In the genomic region with DNA sequence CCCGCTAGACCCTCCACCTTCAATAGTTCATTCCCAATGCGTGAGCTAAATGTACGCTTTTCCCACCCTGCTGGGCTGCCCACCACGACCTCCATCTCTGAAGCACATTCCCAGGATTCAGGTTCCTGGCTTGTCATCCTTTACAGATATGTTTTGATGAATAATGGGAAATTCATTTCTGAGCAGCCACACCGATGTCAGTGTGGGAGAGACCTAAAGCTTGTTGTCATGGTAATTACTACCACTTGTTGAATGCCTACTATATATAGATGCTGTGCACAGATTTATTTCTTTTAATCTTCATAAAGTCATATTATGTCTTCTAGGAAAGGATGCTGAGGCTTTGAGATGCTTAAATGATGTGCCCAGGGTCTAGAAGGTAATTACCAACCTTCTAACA, we compare ENCODE assay signal across 15 cellular contexts. TPM values are rescaled to one million over a fixed set of nuclear protein-coding genes. Genes with fewer than 3 reads are reported as not detected.
DNase-seq lines count a peak whose midpoint lies in the region; ATAC-seq, FAIRE-seq and TF ChIP-seq lines count a peak whose summit lies in the region.
"Had no signal": no experiment of that assay in that cellular context is flagged by ENCODE, and none has a peak within 500 bp of the region (broad histone marks: within the 10 kb centered on the region; RNA-seq: fewer than 3 reads in every experiment).

No MANE protein-coding gene starts in this region.

- POLR2A ChIA-PET in GM12878 (lab: Charles Lee) = interaction anchor here (0.5 to 3.9 kb wide), 5 partner anchors 10 to 76 kb away, joined by 3 to 16 read pairs (median 6); no protein-coding TSS in a partner anchor

- H3K4me1 ChIP-seq in GM12878 (ENCODE audit: control insufficient read depth, insufficient read depth, low read length) = peaks cover 40% of the 10 kb centered on the region
- H3K4me1 ChIP-seq in GM23338 (ENCODE audit: insufficient read depth) = peaks cover 17% of the 10 kb centered on the region

- CTCF ChIA-PET in activated CD8-positive, alpha-beta memory T cell treated with anti-CD3 and anti-CD28 coated beads, Interleukin-2, amount 10 ng/mL, durations not matched to agents 7 days and 5 days (lab: Charles Lee) = interaction anchor here (1.0 to 3.5 kb wide), 8 partner anchors 10 to 80 kb away, joined by 4 to 53 read pairs (median 4); no protein-coding TSS in a partner anchor
- CTCF ChIA-PET in GM12878 (lab: Yijun Ruan, JAX) = interaction anchor here (0.6 to 9.4 kb wide), 10 partner anchors 8 to 104 kb away, joined by 3 to 129 read pairs (median 5); no protein-coding TSS in a partner anchor

- no peak for DNase-seq in activated CD8-positive, alpha-beta memory T cell treated with anti-CD3 and anti-CD28 coated beads, Interleukin-2, amount 10 ng/mL, durations not matched to agents 7 days and 5 days
- no peak for DNase-seq in activated CD8-positive, alpha-beta memory T cell treated with anti-CD3 and anti-CD28 coated beads for 24 hours
- DNase-seq in GM12878 (ENCODE audit: low read depth, low spot score) = no peak
- DNase-seq in putamen (ENCODE audit: low spot score) = peak; percentile 67
- no peak for DNase-seq in GM23338 (ENCODE audit: low spot score)
- no peak for DNase-seq in middle frontal gyrus (ENCODE audit: extremely low spot score, low spot score)
- DNase-seq: NCI-H1694 had no signal

- H3K27me3 ChIP-seq in GM12878 (replicated peaks in 1 of 2; ENCODE audit: control insufficient read depth in 2 of 2, insufficient read depth in 2 of 2, low read length in 1 of 2) (no peaks in the 10 kb centered on the region), GM23338 (ENCODE audit: insufficient read depth) (peaks cover 19% of the 10 kb centered on the region)
- H3K27me3 ChIP-seq: suprapubic skin had no signal

- SMC1A ChIA-PET in GM12878 (lab: Charles Lee; ENCODE audit: uncharacterized antibody, unreplicated experiment) = interaction anchor here (0.7 to 12.4 kb wide), 10 partner anchors 11 to 81 kb away, joined by 3 to 170 read pairs (median 6); no protein-coding TSS in a partner anchor

- H3K27me3 Mint-ChIP-seq in activated CD8-positive, alpha-beta memory T cell treated with anti-CD3 and anti-CD28 coated beads, Interleukin-2, amount 10 ng/mL, durations not matched to agents 7 days and 5 days = no peaks in the 10 kb centered on the region
- H3K27me3 Mint-ChIP-seq in IgD-negative memory B cell = no peaks in the 10 kb centered on the region
- peaks cover 7% of the 10 kb centered on the region for H3K27me3 Mint-ChIP-seq in GM23338 (ENCODE audit: insufficient read depth, low read depth, poor library complexity)

- RAD21 ChIA-PET in GM12878 (lab: Charles Lee; ENCODE audit: unreplicated experiment) = interaction anchor here (0.8 to 13.0 kb wide), 11 partner anchors 10 to 77 kb away, joined by 3 to 159 read pairs (median 6); no protein-coding TSS in a partner anchor

- H3K4me3 Mint-ChIP-seq in activated CD8-positive, alpha-beta memory T cell treated with anti-CD3 and anti-CD28 coated beads, Interleukin-2, amount 10 ng/mL, durations not matched to agents 7 days and 5 days = no peak overlapping the region
- H3K4me3 Mint-ChIP-seq in IgD-negative memory B cell = peak overlapping the region in 3 of 4 donors; percentile 80 to 85 (median 80)
- no peak overlapping the region for H3K4me3 Mint-ChIP-seq in GM23338
- H3K4me3 Mint-ChIP-seq: WTC11 had no signal

- in situ Hi-C loops in GM12878 (cut with MboI) = no loop called here

- H3K4me2 ChIP-seq in GM12878 (ENCODE audit: control insufficient read depth, insufficient read depth) = peak overlapping the region; percentile 84
- no peak overlapping the region for H3K4me2 ChIP-seq in GM23338

- 36% methylated on average over 5 of the region's 5 CpGs for WGBS in GM12878 (ENCODE audit: insufficient coverage, insufficient replicate concordance, low lambda C conversion rate, missing lambda C conversion rate)

- H2AFZ ChIP-seq in GM12878 (ENCODE audit: control insufficient read depth, low read depth, low read length) = no peak overlapping the region
- no peak overlapping the region for H2AFZ ChIP-seq in GM23338

- H4K20me1 ChIP-seq in GM12878 (ENCODE audit: control insufficient read depth, insufficient read depth) = peaks cover 3% of the 10 kb centered on the region; the same call in 1 of the 2 replicates
- no peaks in the 10 kb centered on the region for H4K20me1 ChIP-seq in GM23338 (replicated peaks; ENCODE audit: insufficient read depth)

- H3K36me3 ChIP-seq in GM12878 (ENCODE audit: control insufficient read depth in 2 of 2, insufficient read depth in 2 of 2, low read length in 1 of 2) (peaks cover 0 to 44% of the 10 kb centered on the region in 2 experiments), GM23338 (ENCODE audit: insufficient read depth) (no peaks in the 10 kb centered on the region)
- H3K36me3 ChIP-seq: suprapubic skin had no signal

- H3K79me2 ChIP-seq in GM12878 (ENCODE audit: control insufficient read depth, insufficient read depth, low read length) (peaks cover 73% of the 10 kb centered on the region), GM23338 (replicated peaks; ENCODE audit: insufficient read depth) (no peaks in the 10 kb centered on the region)

- peaks cover 96% of the 10 kb centered on the region for H3K4me1 Mint-ChIP-seq in activated CD8-positive, alpha-beta memory T cell treated with anti-CD3 and anti-CD28 coated beads, Interleukin-2, amount 10 ng/mL, durations not matched to agents 7 days and 5 days
- H3K4me1 Mint-ChIP-seq in IgD-negative memory B cell (peaks cover 54 to 75% (median 56%) of the 10 kb centered on the region in 3 donors), GM23338 (peaks cover 22% of the 10 kb centered on the region)

- H3K36me3 Mint-ChIP-seq in activated CD8-positive, alpha-beta memory T cell treated with anti-CD3 and anti-CD28 coated beads, Interleukin-2, amount 10 ng/mL, durations not matched to agents 7 days and 5 days = peaks cover 70% of the 10 kb centered on the region
- H3K36me3 Mint-ChIP-seq in IgD-negative memory B cell (peaks cover 5% of the 10 kb centered on the region), GM23338 (ENCODE audit: low read depth) (no peaks in the 10 kb centered on the region)
- H3K36me3 Mint-ChIP-seq: WTC11 had no signal

- TF ChIP-seq POLR2A in GM12878 (IDR thresholded peaks at IDR 0.05; ENCODE audit: low read depth, low read length) = no peak

- FAIRE-seq in GM12878 (lab: Jason Lieb, UNC) = no peak
- FAIRE-seq: GM18507, GM19239 had no signal

- no peak for ATAC-seq in activated CD8-positive, alpha-beta memory T cell treated with anti-CD3 and anti-CD28 coated beads, Interleukin-2, amount 10 ng/mL, durations not matched to agents 7 days and 5 days
- ATAC-seq in GM12878 = no peak
- ATAC-seq in GM23338 = no peak
- ATAC-seq in SK-N-SH treated with all-trans-retinoic acid at 6 μM for 48 hours = no peak
- ATAC-seq: WTC11 had no signal

- BruUV-seq in GM12878 (replicated peaks; lab: Mats Ljungman, UMichigan) = no TSS peak

- no peak for TF ChIP-seq EP300 in GM12878 (IDR thresholded peaks at IDR 0.05; ENCODE audit: borderline replicate concordance in 1 of 2, control insufficient read depth in 1 of 2, low read depth in 2 of 2, low read length in 2 of 2)

- no peaks in the 10 kb centered on the region for H3K9me3 ChIP-seq in GM12878 (replicated peaks; ENCODE audit: control insufficient read depth, insufficient read depth, low read length)
- H3K9me3 ChIP-seq: suprapubic skin had no signal

- no peaks in the 10 kb centered on the region for H3K9me3 Mint-ChIP-seq in activated CD8-positive, alpha-beta memory T cell treated with anti-CD3 and anti-CD28 coated beads, Interleukin-2, amount 10 ng/mL, durations not matched to agents 7 days and 5 days (ENCODE audit: low read depth)
- H3K9me3 Mint-ChIP-seq in IgD-negative memory B cell = no peaks in the 10 kb centered on the region
- no peaks in the 10 kb centered on the region for H3K9me3 Mint-ChIP-seq in GM23338
- H3K9me3 Mint-ChIP-seq: WTC11 had no signal

- H3K4me3 ChIP-seq in GM12878 (no peak overlapping the region), GM23338 (no peak overlapping the region)
- H3K4me3 ChIP-seq: suprapubic skin had no signal

- intact Hi-C loops in GM12878 (cut with micrococcal nuclease; ENCODE audit: unreplicated experiment) = loop anchor here (10.0 kb wide), 1 partner anchor 83 kb away; the partner anchor contains the start of gene CREG1

- no peak for TF ChIP-seq RAD21 in GM12878 (IDR thresholded peaks at IDR 0.05; ENCODE audit: insufficient read depth, low read depth, low read length)

- H3K27ac ChIP-seq in GM12878 (ENCODE audit: control insufficient read depth, insufficient read depth) (peak overlapping the region; percentile 79), GM23338 (ENCODE audit: low read depth) (no peak overlapping the region)
- H3K27ac ChIP-seq: suprapubic skin had no signal

- no peaks in the 10 kb centered on the region for H3K9me2 ChIP-seq in GM23338 (ENCODE audit: insufficient read depth)

- H3F3A ChIP-seq in GM23338 (replicated peaks; ENCODE audit: low read depth) = no peaks in the 10 kb centered on the region

- peak overlapping the region; percentile 72 for H3K27ac Mint-ChIP-seq in activated CD8-positive, alpha-beta memory T cell treated with anti-CD3 and anti-CD28 coated beads, Interleukin-2, amount 10 ng/mL, durations not matched to agents 7 days and 5 days
- H3K27ac Mint-ChIP-seq in IgD-negative memory B cell (peak overlapping the region; percentile 67 to 90 (median 69)), GM23338 (no peak overlapping the region)
- H3K27ac Mint-ChIP-seq: WTC11 had no signal

- TF ChIP-seq CTCF in GM12878 (IDR thresholded peaks at IDR 0.05 in 2 of 3, conservative IDR thresholded peaks at IDR 0.05 in 1 of 3; ENCODE audit: control insufficient read depth in 2 of 3, extremely low read depth in 1 of 3, insufficient read depth in 1 of 3, low read depth in 3 of 3, low read length in 3 of 3) (no peak), GM23338 (conservative IDR thresholded peaks at IDR 0.05; ENCODE audit: low read depth in 2 of 2) (no peak)

- no peak overlapping the region; the same call in 1 of the 2 replicates for H3K9ac ChIP-seq in GM12878 (ENCODE audit: control insufficient read depth, insufficient read depth, low read length)

RNA-seq across cellular contexts. Expression of gene RCSD1, which starts 8.0 kb away (rescaled TPM):
- 100 to 1,000 TPM; 121 to 129 TPM for total RNA-seq in activated CD8-positive, alpha-beta memory T cell treated with anti-CD3 and anti-CD28 coated beads, Interleukin-2, amount 10 ng/mL, durations not matched to agents 7 days and 5 days
- 249 TPM for polyA plus RNA-seq in IgD-negative memory B cell
- total RNA-seq in GM12878 (2013; cell fraction: nucleolus; rRNA removed) = 50.6 and 59.2 TPM in 2 replicates
- total RNA-seq in GM12878 (2014; rRNA removed) = 64.2 and 65.7 TPM in 2 replicates
- 73.6 and 76.7 TPM in 2 replicates for total RNA-seq in GM12878 (2014; rRNA removed; fragmentation: Illumina TruSeq; extraction: Trizol)
- 77.4 and 78.3 TPM in 2 replicates for total RNA-seq in GM12878 (2021)
- polyA plus RNA-seq in GM12878 (2011; ENCODE audit: low read depth) = 42.5 TPM
- 54.8 and 59.3 TPM in 2 replicates for polyA plus RNA-seq in GM12878 (2011; rRNA removed)
- 37.4 and 40.7 TPM in 2 replicates for polyA plus RNA-seq in GM12878 (2011; cell fraction: cytosol; rRNA removed)
- 21.2 and 25.8 TPM in 2 replicates for polyA plus RNA-seq in GM12878 (2011; cell fraction: nucleus; rRNA removed)
- 62.9 and 72.8 TPM in 2 replicates for polyA plus RNA-seq in GM12878 (2012)
- polyA plus RNA-seq in GM12878 (2014; fragmentation: Illumina TruSeq; extraction: Trizol) = 56.8 and 71.5 TPM in 2 replicates
- 10 to 100 TPM; 11.4 to 18.9 TPM for polyA plus RNA-seq in GM12878 (2014; fragmentation: Nextera tagmentation; extraction: Ambion mirVana)
- polyA plus RNA-seq in GM12878 (2014; rRNA removed) = 69.6 and 71.7 TPM in 2 replicates
- polyA plus RNA-seq in GM12878 (2016; fragmentation: Nextera tagmentation; extraction: Ambion mirVana) = 10 to 100 TPM; 74.6 to 75.7 TPM
- polyA minus RNA-seq in GM12878 (2011; rRNA and poly(A)+ RNA removed) = 45.6 and 53.5 TPM in 2 replicates
- polyA minus RNA-seq in GM12878 (2011; cell fraction: cytosol; rRNA and poly(A)+ RNA removed) = 19.9 and 20.6 TPM in 2 replicates
- 12.7 and 26.7 TPM in 2 replicates for polyA minus RNA-seq in GM12878 (2011; cell fraction: nucleus; rRNA and poly(A)+ RNA removed)
- 0.73 TPM in 1 of 2 replicates, not detected in the other for total RNA-seq in GM23338 (2014; rRNA removed; shearing (Covaris generic))
- polyA plus RNA-seq in GM23338 (2016; fragmentation: Nextera tagmentation; extraction: Ambion mirVana) = 0.18 and 0.42 TPM in 2 replicates
- total RNA-seq: A673, NCI-H460 had no signal

Comparison
In these comparisons a context has a peak if more than half of its experiments do, and no peak if none do; other contexts are left out.
1. H3K4me3 Mint-ChIP-seq: peak in IgD-negative memory B cell (3 of 4); none in activated CD8-positive, alpha-beta memory T cell treated with anti-CD3 and anti-CD28 coated beads, Interleukin-2, amount 10 ng/mL, durations not matched to agents 7 days and 5 days (single experiment) and GM23338 (single experiment).
2. RNA of gene RCSD1, which starts 8.0 kb away (total RNA-seq): 121 to 129 TPM in activated CD8-positive, alpha-beta memory T cell treated with anti-CD3 and anti-CD28 coated beads, Interleukin-2, amount 10 ng/mL, durations not matched to agents 7 days and 5 days and 50.6 to 78.3 TPM in GM12878; 0.73 TPM in GM23338; every median in the first group is over 10 times any median in the second.